8 cellular contexts compared by ENCODE assay signal in genomic region chr2:24971300-24971549, GRCh38. TPM values are rescaled to one million over a fixed set of nuclear protein-coding genes. Genes with fewer than 3 reads are reported as not detected.
DNase-seq lines count a peak whose midpoint lies in the region; ATAC-seq and TF ChIP-seq lines count a peak whose summit lies in the region.

No MANE protein-coding gene starts in this region.

- peaks cover 0 to 12% (median 4%) of the 10 kb centered on the region in 4 donors for H3K36me3 ChIP-seq in upper lobe of left lung

- 0 to 1% methylated on average over 18 to 20 of the region's 20 CpGs for WGBS in upper lobe of left lung, 2 donors

- H3K27me3 ChIP-seq in dorsolateral prefrontal cortex = no peaks in the 10 kb centered on the region
- no peaks in the 10 kb centered on the region for H3K27me3 ChIP-seq in mononuclear cell (ENCODE audit: insufficient read depth, low read length)
- no peaks in the 10 kb centered on the region for H3K27me3 ChIP-seq in upper lobe of left lung

- H3K27ac ChIP-seq in dorsolateral prefrontal cortex = peak overlapping the region; percentile 96 to 100 (median 99)
- H3K27ac ChIP-seq in upper lobe of left lung = peak overlapping the region; percentile 97 to 99 (median 98)

- H3K9me3 ChIP-seq in mononuclear cell (ENCODE audit: low read depth, low read length) = no peaks in the 10 kb centered on the region
- no peaks in the 10 kb centered on the region for H3K9me3 ChIP-seq in upper lobe of left lung

- peaks cover 17% of the 10 kb centered on the region for H3K4me1 ChIP-seq in mononuclear cell (ENCODE audit: insufficient read depth, low read length)
- peaks cover 0 to 9% (median 5%) of the 10 kb centered on the region in 4 donors for H3K4me1 ChIP-seq in upper lobe of left lung

- no peak for TF ChIP-seq CTCF in dorsolateral prefrontal cortex (IDR thresholded peaks at IDR 0.05 in 54 of 56, conservative IDR thresholded peaks at IDR 0.05 in 2 of 56; ENCODE audit: low read depth in 1 of 56, partially characterized antibody in 56 of 56)
- no peak for TF ChIP-seq CTCF in upper lobe of left lung (IDR thresholded peaks at IDR 0.05)

- TF ChIP-seq EP300 in upper lobe of left lung (IDR thresholded peaks at IDR 0.05) = no peak

- DNase-seq in NCI-H226 = peak; percentile 7
- DNase-seq in dorsolateral prefrontal cortex = peak in 7 of 10 donors; percentile 36 to 53 (median 49)
- DNase-seq in upper lobe of left lung = peak in 1 of 2 donors; percentile 32
- no peak for DNase-seq in NK-92 treated with Interleukin-12 subunit alpha and Interleukin-12 subunit beta, amount 100 ng/mL, for 24 hours (lab: John Stamatoyannopoulos, UW)
- no peak for DNase-seq in activated CD4-positive, CD25-positive, alpha-beta regulatory T cell treated with anti-CD3 and anti-CD28 coated beads, Interleukin-2, amount 50 U/mL, for 72 hours

- TF ChIP-seq POLR2A in upper lobe of left lung (IDR thresholded peaks at IDR 0.05) = peak in 1 of 4 donors; percentile 54

- ATAC-seq in GM18511 (IDR thresholded peaks at IDR 0.05; ENCODE audit: unreplicated experiment) = peak; percentile 7
- peak; percentile 5 to 11 for ATAC-seq in upper lobe of left lung (ENCODE audit: low FRiP score in 2 of 2)
- no peak for ATAC-seq in HG03095 (IDR thresholded peaks at IDR 0.05; ENCODE audit: unreplicated experiment)

- H3K4me3 ChIP-seq in dorsolateral prefrontal cortex (peak overlapping the region; percentile 61 to 98 (median 91)), mononuclear cell (ENCODE audit: low read length) (peak overlapping the region; percentile 93), upper lobe of left lung (peak overlapping the region; percentile 62 to 79 (median 73))

- intact Hi-C loops in dorsolateral prefrontal cortex (cut with DNase I) = loop anchor here (2.0 to 5.0 kb wide), 4 partner anchors 49 to 138 kb away; partner anchors contain the start of genes ADCY3 (in 2 of the 2) and EFR3B (in 1 of the 2)

RNA-seq across cellular contexts. Expression of gene DNAJC27, which starts 0.5 kb away (rescaled TPM):
- total RNA-seq in dorsolateral prefrontal cortex = 10 to 100 TPM; 10.6 to 31.2 (median 20.7) TPM
- total RNA-seq in mononuclear cell = 10.6 TPM
- 10 to 100 TPM in 2 of 6 donors, 1 to 10 TPM in 4; 4.4 to 16.8 (median 7.7) TPM for total RNA-seq in upper lobe of left lung

RNA-seq across cellular contexts. Expression of gene ADCY3, which starts 51.2 kb away (rescaled TPM):
- total RNA-seq in dorsolateral prefrontal cortex = 100 to 1,000 TPM in 39 of 120 experiments, 10 to 100 TPM in 81; 67.4 to 150 (median 95.0) TPM
- total RNA-seq in mononuclear cell = 10.7 TPM
- total RNA-seq in upper lobe of left lung = 10 to 100 TPM; 17.5 to 83.5 (median 36.5) TPM

Comparison
In these comparisons a context has a peak if more than half of its experiments do, and no peak if none do; other contexts are left out.
1. DNase-seq: peak in NCI-H226 (single experiment) and dorsolateral prefrontal cortex (7 of 10); none in NK-92 treated with Interleukin-12 subunit alpha and Interleukin-12 subunit beta, amount 100 ng/mL, for 24 hours (single experiment) and activated CD4-positive, CD25-positive, alpha-beta regulatory T cell treated with anti-CD3 and anti-CD28 coated beads, Interleukin-2, amount 50 U/mL, for 72 hours (single experiment).
2. Peak in every context shown above with its lines, with median percentiles within 50 percentile points of each other: H3K4me3 ChIP-seq.